ENCODE assay signal across 25 cellular contexts in genomic region chrX:5976332-5976731, GRCh38.
DNase-seq lines count a peak whose midpoint lies in the region; ATAC-seq, FAIRE-seq and TF ChIP-seq lines count a peak whose summit lies in the region.
"Had no signal": no experiment of that assay in that cellular context is flagged by ENCODE, and none has a peak within 500 bp of the region (broad histone marks: within the 10 kb centered on the region; RNA-seq: fewer than 3 reads in every experiment).

No MANE protein-coding gene starts in this region.

- H2AFZ ChIP-seq in astrocyte (ENCODE audit: low read depth, low read length): no peak overlapping the region
- no peak overlapping the region for H2AFZ ChIP-seq in hepatocyte

- H3K79me2 ChIP-seq in astrocyte (ENCODE audit: insufficient read depth, low read length): no peaks in the 10 kb centered on the region
- H3K79me2 ChIP-seq in hepatocyte: no peaks in the 10 kb centered on the region

- ATAC-seq in HG03354 (IDR thresholded peaks at IDR 0.05; ENCODE audit: poor library complexity, severe bottlenecking, unreplicated experiment): no peak
- ATAC-seq in activated T-cell treated with anti-CD3 and anti-CD28 coated beads, Interleukin-2, amount 50 U/mL, for 4 hours: no peak
- ATAC-seq: A549, SK-N-SH treated with all-trans-retinoic acid at 6 μM for 48 hours, T-cell had no signal

- no peak overlapping the region for H3K9ac ChIP-seq in astrocyte (ENCODE audit: low read length)
- H3K9ac ChIP-seq: BLaER1 treated with 17β-estradiol and CSF1 and Interleukin-3, amounts not matched to agents 10 nM and 100 nM had no signal

- H3K27me3 ChIP-seq in astrocyte (ENCODE audit: insufficient read depth, low read length): no peaks in the 10 kb centered on the region
- no peaks in the 10 kb centered on the region for H3K27me3 ChIP-seq in hepatocyte
- H3K27me3 ChIP-seq: BLaER1 treated with 17β-estradiol and CSF1 and Interleukin-3, amounts not matched to agents 10 nM and 100 nM; MG63 had no signal

- H3K4me1 ChIP-seq in astrocyte (ENCODE audit: insufficient read depth, low read length) (peaks cover 4% of the 10 kb centered on the region), hepatocyte (ENCODE audit: insufficient read depth) (no peaks in the 10 kb centered on the region)
- H3K4me1 ChIP-seq: A549; BLaER1 treated with 17β-estradiol and CSF1 and Interleukin-3, amounts not matched to agents 10 nM and 100 nM had no signal

- no peak for TF ChIP-seq CTCF in astrocyte (IDR thresholded peaks at IDR 0.05; ENCODE audit: insufficient read depth, low read depth, low read length)
- no peak for TF ChIP-seq CTCF in hepatocyte (IDR thresholded peaks at IDR 0.05; ENCODE audit: poor library complexity)

- 71% methylated on average over 4 of the region's 4 CpGs for WGBS in hepatocyte (ENCODE audit: low lambda C conversion rate, missing lambda C conversion rate)

- no peak for FAIRE-seq in astrocyte (lab: Jason Lieb, UNC)
- FAIRE-seq: A549, GM12892, GM18507, H54 had no signal

- no peaks in the 10 kb centered on the region for H3K9me3 Mint-ChIP-seq in astrocyte (ENCODE audit: unreplicated experiment)
- no peaks in the 10 kb centered on the region for H3K9me3 Mint-ChIP-seq in activated T-cell treated with anti-CD3 and anti-CD28 coated beads, Interleukin-2, amount 50 U/mL, for 4 hours
- H3K9me3 Mint-ChIP-seq: IgD-negative memory B cell had no signal

- no peak overlapping the region for H3K27ac ChIP-seq in astrocyte (ENCODE audit: low read depth, low read length)
- no peak overlapping the region for H3K27ac ChIP-seq in hepatocyte
- H3K27ac ChIP-seq: A549; BLaER1 treated with 17β-estradiol and CSF1 and Interleukin-3, amounts not matched to agents 10 nM and 100 nM; HL-60 had no signal

- no peak overlapping the region for H3K27ac Mint-ChIP-seq in astrocyte (ENCODE audit: unreplicated experiment)
- H3K27ac Mint-ChIP-seq: CD8-positive, alpha-beta memory T cell; IgD-negative memory B cell; T-cell had no signal

- no peaks in the 10 kb centered on the region for H3K9me2 ChIP-seq in hepatocyte (replicated peaks; ENCODE audit: insufficient read depth)

- no peaks in the 10 kb centered on the region for H3K27me3 Mint-ChIP-seq in astrocyte (ENCODE audit: low read depth, unreplicated experiment)
- no peaks in the 10 kb centered on the region for H3K27me3 Mint-ChIP-seq in activated T-cell treated with anti-CD3 and anti-CD28 coated beads, Interleukin-2, amount 50 U/mL, for 4 hours (ENCODE audit: low read depth)
- H3K27me3 Mint-ChIP-seq: CD8-positive, alpha-beta memory T cell; T-cell had no signal

- no peak overlapping the region for H3K4me3 ChIP-seq in astrocyte (ENCODE audit: insufficient read depth, low read depth, low read length)
- no peak overlapping the region for H3K4me3 ChIP-seq in hepatocyte
- H3K4me3 ChIP-seq: A549; BLaER1 treated with 17β-estradiol and CSF1 and Interleukin-3, amounts not matched to agents 10 nM and 100 nM; MG63 had no signal

- no peaks in the 10 kb centered on the region for H3K9me3 ChIP-seq in astrocyte (ENCODE audit: insufficient read depth, low read depth, low read length)
- H3K9me3 ChIP-seq in hepatocyte (ENCODE audit: low read depth): no peaks in the 10 kb centered on the region
- H3K9me3 ChIP-seq: A549; BLaER1 treated with 17β-estradiol and CSF1 and Interleukin-3, amounts not matched to agents 10 nM and 100 nM; MG63 had no signal

- H3K4me1 Mint-ChIP-seq in astrocyte (ENCODE audit: low read depth, unreplicated experiment): peaks cover 10% of the 10 kb centered on the region
- H3K4me1 Mint-ChIP-seq in activated T-cell treated with anti-CD3 and anti-CD28 coated beads, Interleukin-2, amount 50 U/mL, for 4 hours (ENCODE audit: low read depth): no peaks in the 10 kb centered on the region
- H3K4me1 Mint-ChIP-seq: CD8-positive, alpha-beta memory T cell; IgD-negative memory B cell; T-cell had no signal

- H3K4me3 Mint-ChIP-seq in astrocyte (ENCODE audit: unreplicated experiment): no peak overlapping the region
- H3K4me3 Mint-ChIP-seq in activated T-cell treated with anti-CD3 and anti-CD28 coated beads, Interleukin-2, amount 50 U/mL, for 4 hours: no peak overlapping the region
- H3K4me3 Mint-ChIP-seq: CD8-positive, alpha-beta memory T cell; IgD-negative memory B cell; T-cell had no signal

- no peaks in the 10 kb centered on the region for H3K36me3 Mint-ChIP-seq in astrocyte (ENCODE audit: low read depth, unreplicated experiment)
- H3K36me3 Mint-ChIP-seq in activated T-cell treated with anti-CD3 and anti-CD28 coated beads, Interleukin-2, amount 50 U/mL, for 4 hours (ENCODE audit: insufficient read depth): no peaks in the 10 kb centered on the region
- H3K36me3 Mint-ChIP-seq: CD8-positive, alpha-beta memory T cell; IgD-negative memory B cell; T-cell had no signal

- H3K4me2 ChIP-seq in astrocyte (ENCODE audit: low read length) (no peak overlapping the region), hepatocyte (no peak overlapping the region)
- H3K4me2 ChIP-seq: A549; BLaER1 treated with 17β-estradiol and CSF1 and Interleukin-3, amounts not matched to agents 10 nM and 100 nM had no signal

- H3K36me3 ChIP-seq in astrocyte (ENCODE audit: insufficient read depth, low read length): no peaks in the 10 kb centered on the region
- H3K36me3 ChIP-seq in hepatocyte (replicated peaks; ENCODE audit: insufficient read depth, low read depth): no peaks in the 10 kb centered on the region
- H3K36me3 ChIP-seq: BLaER1 treated with 17β-estradiol and CSF1 and Interleukin-3, amounts not matched to agents 10 nM and 100 nM; MG63 had no signal

- H4K20me1 ChIP-seq in astrocyte (ENCODE audit: insufficient read depth, low read length) (no peaks in the 10 kb centered on the region), hepatocyte (ENCODE audit: insufficient read depth, poor library complexity, severe bottlenecking) (no peaks in the 10 kb centered on the region)
- H4K20me1 ChIP-seq: BLaER1 treated with 17β-estradiol and CSF1 and Interleukin-3, amounts not matched to agents 10 nM and 100 nM had no signal

- DNase-seq in DMS79 treated with DMSO at 0.1 percent for 48 hours (lab: John Stamatoyannopoulos, UW): peak; percentile 1
- DNase-seq in NCI-H1417 (lab: John Stamatoyannopoulos, UW): peak; percentile 37 to 90 (median 87)
- DNase-seq in NCI-H345 treated with DMSO at 0.1 percent for 48 hours (lab: John Stamatoyannopoulos, UW; ENCODE audit: unreplicated experiment): peak; percentile 31
- peak; percentile 16 for DNase-seq in astrocyte (ENCODE audit: low read depth)
- no peak for DNase-seq in hepatocyte (ENCODE audit: low spot score)
- DNase-seq in activated T-cell treated with anti-CD3 and anti-CD28 coated beads, Interleukin-2, amount 50 U/mL, for 4 hours: no peak
- DNase-seq: CD8-positive, alpha-beta memory T cell; DMS53; Kasumi-1; MG63; NCI-H1048; NCI-H1694 treated with DMSO at 0.1 percent for 48 hours; NCI-H526 treated with DMSO at 0.1 percent for 48 hours; RPMI8226; SHP77 treated with DMSO at 0.1 percent for 48 hours; T-cell had no signal

Comparison
In these comparisons a context has a peak if more than half of its experiments do, and no peak if none do; other contexts are left out.
1. DNase-seq: peak in DMS79 treated with DMSO at 0.1 percent for 48 hours (single experiment), NCI-H1417 (3 of 3), NCI-H345 treated with DMSO at 0.1 percent for 48 hours (single experiment) and astrocyte (single experiment); none in hepatocyte (single experiment) and activated T-cell treated with anti-CD3 and anti-CD28 coated beads, Interleukin-2, amount 50 U/mL, for 4 hours (single experiment).